Comparison of ENCODE assay signal across 12 cellular contexts in the genomic region with DNA sequence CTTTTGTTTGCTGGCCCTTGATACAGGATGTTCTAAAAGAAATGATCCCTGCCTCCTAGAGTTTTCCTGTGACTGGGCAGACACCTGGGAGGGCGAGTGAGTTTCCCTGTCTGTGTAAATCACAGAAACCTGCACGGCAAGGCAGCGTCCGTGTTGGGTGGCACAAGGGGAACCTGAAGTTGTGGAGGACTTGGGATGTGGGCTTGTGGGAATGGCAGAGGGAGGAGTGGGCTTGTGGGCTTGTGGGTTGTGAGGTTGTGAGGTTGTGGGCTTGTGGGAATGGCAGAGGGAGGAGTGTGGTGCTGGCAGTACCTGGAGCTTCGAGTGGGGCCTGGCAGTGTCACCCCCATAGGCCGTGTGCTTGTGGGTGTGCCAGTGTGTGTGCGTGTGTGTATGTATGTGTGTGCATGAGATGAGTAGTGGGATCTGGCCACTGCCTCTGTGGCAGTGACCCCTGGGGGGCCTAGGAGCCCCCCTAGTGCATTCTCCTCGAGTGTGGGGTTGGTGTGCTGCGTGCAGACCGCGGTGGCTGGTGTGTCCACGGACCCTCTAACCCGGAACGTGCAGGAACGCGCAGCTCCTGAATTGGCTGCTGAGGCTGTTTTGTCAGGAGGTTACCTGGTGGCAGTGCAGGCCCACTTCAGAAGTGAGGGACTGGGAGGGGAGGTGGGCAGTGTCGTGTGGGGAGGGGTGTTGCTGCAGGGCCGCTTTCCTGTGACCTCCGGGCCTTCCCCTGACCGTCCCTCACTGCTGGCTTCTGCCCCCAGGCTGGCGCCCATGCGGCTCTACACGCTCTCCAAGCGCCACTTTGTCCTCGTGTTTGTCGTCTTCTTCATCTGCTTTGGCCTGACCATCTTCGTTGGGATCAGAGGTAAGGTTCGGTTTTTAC. TPM values are rescaled to one million over a fixed set of nuclear protein-coding genes. Genes with fewer than 3 reads are reported as not detected.
DNase-seq lines count a peak whose midpoint lies in the region; ATAC-seq and TF ChIP-seq lines count a peak whose summit lies in the region.
"Had no signal": no experiment of that assay in that cellular context is flagged by ENCODE, and none has a peak within 500 bp of the region (broad histone marks: within the 10 kb centered on the region; RNA-seq: fewer than 3 reads in every experiment).

No MANE protein-coding gene starts in this region.

- peaks cover 5% of the 10 kb centered on the region for H3K9me3 Mint-ChIP-seq in activated CD4-positive, alpha-beta T cell treated with anti-CD3 and anti-CD28 coated beads, Interleukin-2, amount 10 ng/mL, durations not matched to agents 7 days and 5 days
- no peaks in the 10 kb centered on the region for H3K9me3 Mint-ChIP-seq in WTC11
- peaks cover 3% of the 10 kb centered on the region for H3K9me3 Mint-ChIP-seq in progenitor cell of endocrine pancreas (ENCODE audit: low read depth)

- no peaks in the 10 kb centered on the region for H3K27me3 Mint-ChIP-seq in activated CD4-positive, alpha-beta T cell treated with anti-CD3 and anti-CD28 coated beads, Interleukin-2, amount 10 ng/mL, durations not matched to agents 7 days and 5 days
- H3K27me3 Mint-ChIP-seq in WTC11 (ENCODE audit: low read depth): no peaks in the 10 kb centered on the region
- no peaks in the 10 kb centered on the region for H3K27me3 Mint-ChIP-seq in progenitor cell of endocrine pancreas

- H2AFZ ChIP-seq in hepatocyte: no peak overlapping the region

- no peak for TF ChIP-seq POLR2A in thyroid gland (IDR thresholded peaks at IDR 0.05)

- CTCF ChIA-PET in activated CD4-positive, alpha-beta T cell treated with anti-CD3 and anti-CD28 coated beads, Interleukin-2, amount 10 ng/mL, durations not matched to agents 7 days and 5 days (lab: Charles Lee): interaction anchor here (0.6 kb wide), 1 partner anchor 177 kb away, joined by 3 read pairs; no protein-coding TSS in a partner anchor
- CTCF ChIA-PET in WTC11 (lab: Charles Lee): no interaction called here

- no peaks in the 10 kb centered on the region for H3K9me2 ChIP-seq in hepatocyte (replicated peaks; ENCODE audit: insufficient read depth)

- 93% methylated on average over 27 of the region's 28 CpGs for whole genome bisulfite sequencing in hepatocyte (ENCODE audit: low lambda C conversion rate, missing lambda C conversion rate)
- WGBS in thyroid gland, 2 donors: 94 to 95% methylated on average over 27 to 28 of the region's 28 CpGs

- intact Hi-C loops in thyroid gland (cut with DNase I): no loop called here

- no peaks in the 10 kb centered on the region for H3K27me3 ChIP-seq in hepatocyte
- H3K27me3 ChIP-seq in thyroid gland: no peaks in the 10 kb centered on the region
- H3K27me3 ChIP-seq: esophagus muscularis mucosa had no signal

- peak overlapping the region; percentile 74 for H3K27ac Mint-ChIP-seq in activated CD4-positive, alpha-beta T cell treated with anti-CD3 and anti-CD28 coated beads, Interleukin-2, amount 10 ng/mL, durations not matched to agents 7 days and 5 days
- H3K27ac Mint-ChIP-seq in WTC11: peak overlapping the region; percentile 96
- H3K27ac Mint-ChIP-seq in progenitor cell of endocrine pancreas: peak overlapping the region; percentile 95

- peaks cover 53% of the 10 kb centered on the region for H3K36me3 Mint-ChIP-seq in activated CD4-positive, alpha-beta T cell treated with anti-CD3 and anti-CD28 coated beads, Interleukin-2, amount 10 ng/mL, durations not matched to agents 7 days and 5 days (ENCODE audit: low read depth)
- H3K36me3 Mint-ChIP-seq in WTC11 (peaks cover 18% of the 10 kb centered on the region), progenitor cell of endocrine pancreas (ENCODE audit: insufficient read depth) (peaks cover 18% of the 10 kb centered on the region)

- TF ChIP-seq CTCF in WTC11 (IDR thresholded peaks at IDR 0.05) (no peak), hepatocyte (IDR thresholded peaks at IDR 0.05; ENCODE audit: poor library complexity) (no peak), progenitor cell of endocrine pancreas (IDR thresholded peaks at IDR 0.05; ENCODE audit: unreplicated experiment) (no peak), thyroid gland (IDR thresholded peaks at IDR 0.05) (no peak)

- H3K79me2 ChIP-seq in hepatocyte: peaks cover 79% of the 10 kb centered on the region

- H3K4me3 ChIP-seq in hepatocyte (no peak overlapping the region), thyroid gland (replicated peaks in 1 of 3) (no peak overlapping the region)
- H3K4me3 ChIP-seq: esophagus muscularis mucosa had no signal

- H4K20me1 ChIP-seq in hepatocyte (ENCODE audit: insufficient read depth, poor library complexity, severe bottlenecking): peaks cover 11% of the 10 kb centered on the region

- H3K4me1 Mint-ChIP-seq in activated CD4-positive, alpha-beta T cell treated with anti-CD3 and anti-CD28 coated beads, Interleukin-2, amount 10 ng/mL, durations not matched to agents 7 days and 5 days: peaks cover 64% of the 10 kb centered on the region
- H3K4me1 Mint-ChIP-seq in WTC11 (peaks cover 27% of the 10 kb centered on the region), progenitor cell of endocrine pancreas (ENCODE audit: low read depth) (peaks cover 43% of the 10 kb centered on the region)

- H3K36me3 ChIP-seq in hepatocyte (replicated peaks; ENCODE audit: insufficient read depth, low read depth): no peaks in the 10 kb centered on the region
- no peaks in the 10 kb centered on the region for H3K36me3 ChIP-seq in thyroid gland

- no peak for DNase-seq in activated CD4-positive, alpha-beta T cell treated with anti-CD3 and anti-CD28 coated beads, Interleukin-2, amount 10 ng/mL, durations not matched to agents 7 days and 5 days
- DNase-seq in activated CD4-positive, alpha-beta T cell treated with anti-CD3 and anti-CD28 coated beads, Interleukin-2, amount 50 U/mL, for 4 hours: no peak
- DNase-seq in WTC11 (ENCODE audit: low spot score) (no peak), hepatocyte (ENCODE audit: low spot score) (no peak), progenitor cell of endocrine pancreas (ENCODE audit: low spot score, unreplicated experiment) (no peak), NCI-H510A treated with DMSO at 0.1 percent for 48 hours (lab: John Stamatoyannopoulos, UW) (no peak), thyroid gland (no peak), activated gamma-delta T cell (lab: John Stamatoyannopoulos, UW) (no peak)
- DNase-seq: cerebellar nuclear complex, NCI-H187, OCI-M1 had no signal

- ATAC-seq in WTC11: no peak

- H3K4me1 ChIP-seq in hepatocyte (ENCODE audit: insufficient read depth) (no peaks in the 10 kb centered on the region), thyroid gland (no peaks in the 10 kb centered on the region)

- POLR2A ChIA-PET in activated CD4-positive, alpha-beta T cell treated with anti-CD3 and anti-CD28 coated beads, Interleukin-2, amount 10 ng/mL, durations not matched to agents 7 days and 5 days (lab: Charles Lee): no interaction called here
- POLR2A ChIA-PET in WTC11 (lab: Charles Lee): no interaction called here

- H3K9me3 ChIP-seq in hepatocyte (ENCODE audit: low read depth): no peaks in the 10 kb centered on the region
- no peaks in the 10 kb centered on the region for H3K9me3 ChIP-seq in thyroid gland
- H3K9me3 ChIP-seq: esophagus muscularis mucosa had no signal

- H3K4me2 ChIP-seq in hepatocyte: peak overlapping the region; percentile 36

- no peak overlapping the region for H3K4me3 Mint-ChIP-seq in activated CD4-positive, alpha-beta T cell treated with anti-CD3 and anti-CD28 coated beads, Interleukin-2, amount 10 ng/mL, durations not matched to agents 7 days and 5 days
- no peak overlapping the region for H3K4me3 Mint-ChIP-seq in WTC11
- H3K4me3 Mint-ChIP-seq in progenitor cell of endocrine pancreas (ENCODE audit: low read depth): no peak overlapping the region

- peak overlapping the region; percentile 96 for H3K27ac ChIP-seq in hepatocyte
- no peak overlapping the region for H3K27ac ChIP-seq in thyroid gland
- H3K27ac ChIP-seq: esophagus muscularis mucosa had no signal

TF ChIP-seq in WTC11, 78 proteins besides CTCF, POLR2A, EP300 and RAD21 (continues in another document):
- TF ChIP-seq NFYB (CRISPR knock-in tag; conservative IDR thresholded peaks at IDR 0.05; ENCODE audit: low read depth) (no peak), MXD4 (CRISPR knock-in tag; IDR thresholded peaks at IDR 0.05; ENCODE audit: borderline replicate concordance) (no peak), NFATC4 (CRISPR knock-in tag; IDR thresholded peaks at IDR 0.05) (no peak), NR3C1 (CRISPR knock-in tag; conservative IDR thresholded peaks at IDR 0.05; ENCODE audit: low read depth) (no peak), TP53 (CRISPR knock-in tag; IDR thresholded peaks at IDR 0.05) (no peak), JUN (CRISPR knock-in tag; IDR thresholded peaks at IDR 0.05) (no peak)
- TF ChIP-seq, protein P1, sequence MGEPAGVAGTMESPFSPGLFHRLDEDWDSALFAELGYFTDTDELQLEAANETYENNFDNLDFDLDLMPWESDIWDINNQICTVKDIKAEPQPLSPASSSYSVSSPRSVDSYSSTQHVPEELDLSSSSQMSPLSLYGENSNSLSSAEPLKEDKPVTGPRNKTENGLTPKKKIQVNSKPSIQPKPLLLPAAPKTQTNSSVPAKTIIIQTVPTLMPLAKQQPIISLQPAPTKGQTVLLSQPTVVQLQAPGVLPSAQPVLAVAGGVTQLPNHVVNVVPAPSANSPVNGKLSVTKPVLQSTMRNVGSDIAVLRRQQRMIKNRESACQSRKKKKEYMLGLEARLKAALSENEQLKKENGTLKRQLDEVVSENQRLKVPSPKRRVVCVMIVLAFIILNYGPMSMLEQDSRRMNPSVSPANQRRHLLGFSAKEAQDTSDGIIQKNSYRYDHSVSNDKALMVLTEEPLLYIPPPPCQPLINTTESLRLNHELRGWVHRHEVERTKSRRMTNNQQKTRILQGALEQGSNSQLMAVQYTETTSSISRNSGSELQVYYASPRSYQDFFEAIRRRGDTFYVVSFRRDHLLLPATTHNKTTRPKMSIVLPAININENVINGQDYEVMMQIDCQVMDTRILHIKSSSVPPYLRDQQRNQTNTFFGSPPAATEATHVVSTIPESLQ (CRISPR knock-in tag; IDR thresholded peaks at IDR 0.05): no peak
- TF ChIP-seq, protein P2, sequence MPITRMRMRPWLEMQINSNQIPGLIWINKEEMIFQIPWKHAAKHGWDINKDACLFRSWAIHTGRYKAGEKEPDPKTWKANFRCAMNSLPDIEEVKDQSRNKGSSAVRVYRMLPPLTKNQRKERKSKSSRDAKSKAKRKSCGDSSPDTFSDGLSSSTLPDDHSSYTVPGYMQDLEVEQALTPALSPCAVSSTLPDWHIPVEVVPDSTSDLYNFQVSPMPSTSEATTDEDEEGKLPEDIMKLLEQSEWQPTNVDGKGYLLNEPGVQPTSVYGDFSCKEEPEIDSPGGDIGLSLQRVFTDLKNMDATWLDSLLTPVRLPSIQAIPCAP (CRISPR knock-in tag; IDR thresholded peaks at IDR 0.05): no peak

RNA-seq across cellular contexts. Expression of a gene that starts 13.0 kb away (rescaled TPM):
- total RNA-seq in activated CD4-positive, alpha-beta T cell treated with anti-CD3 and anti-CD28 coated beads, Interleukin-2, amount 10 ng/mL, durations not matched to agents 7 days and 5 days: 10 to 100 TPM; 16.9 to 17.6 TPM
- total RNA-seq in WTC11 (2021): 18.8 to 22.1 TPM (median 21.2 TPM) in 3 replicates
- 42.0 and 46.9 TPM in 2 replicates for total RNA-seq in hepatocyte
- 17.9 and 20.0 TPM in 2 replicates for polyA plus RNA-seq in hepatocyte
- total RNA-seq in progenitor cell of endocrine pancreas: 33.9 and 35.6 TPM in 2 replicates
- total RNA-seq in thyroid gland: 10 to 100 TPM; 16.7 to 28.1 (median 21.2) TPM
